Comparison of ENCODE assay signal across 15 cellular contexts in the genomic region with DNA sequence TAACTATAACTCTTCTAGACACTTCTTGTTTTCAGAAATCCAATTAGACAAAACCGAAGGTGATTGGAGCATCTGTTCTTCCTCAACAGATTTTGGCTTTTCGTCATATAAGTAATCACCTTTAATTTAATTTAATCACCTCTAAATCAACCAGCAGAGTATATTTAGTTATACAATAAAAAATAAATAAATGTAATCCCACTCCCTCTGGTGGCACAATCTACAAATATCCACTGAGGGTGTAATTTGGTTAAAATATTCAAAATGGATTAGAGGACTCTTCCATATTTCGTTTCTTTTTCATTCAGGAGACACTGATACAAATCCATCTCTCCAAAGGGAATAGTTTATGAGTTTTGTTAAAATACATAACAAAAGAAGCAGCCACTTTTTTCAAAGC. TPM values are rescaled to one million over a fixed set of nuclear protein-coding genes. Genes with fewer than 3 reads are reported as not detected.
DNase-seq lines count a peak whose midpoint lies in the region; TF ChIP-seq lines count a peak whose summit lies in the region.
"Had no signal": no experiment of that assay in that cellular context is flagged by ENCODE, and none has a peak within 500 bp of the region (broad histone marks: within the 10 kb centered on the region; RNA-seq: fewer than 3 reads in every experiment).

No MANE protein-coding gene starts in this region.

- no peaks in the 10 kb centered on the region for H3K36me3 Mint-ChIP-seq in activated T-cell treated with anti-CD3 and anti-CD28 coated beads, Interleukin-2, amount 50 U/mL, for 24 hours (ENCODE audit: low read depth)
- H3K36me3 Mint-ChIP-seq: activated naive CD4-positive, alpha-beta T cell treated with anti-CD3 and anti-CD28 coated beads, Interleukin-2, amount 50 U/mL, for 72 hours had no signal

- no peak overlapping the region for H3K18ac ChIP-seq in mesenchymal stem cell (ENCODE audit: low read depth in 1 of 2, low read length in 2 of 2)

- H3K4ac ChIP-seq in mesenchymal stem cell (ENCODE audit: low read depth in 1 of 2, low read length in 2 of 2), result no peak overlapping the region

- DNase-seq in DMS79 treated with DMSO at 0.1 percent for 48 hours (lab: John Stamatoyannopoulos, UW) (peak; percentile 45), DMS79 (lab: John Stamatoyannopoulos, UW) (no peak), NAMALWA (ENCODE audit: low spot score) (peak; percentile 0), astrocyte of the cerebellum (ENCODE audit: low read depth) (no peak), mesenchymal stem cell (no peak), GDM1 (lab: John Stamatoyannopoulos, UW) (no peak), nucleus accumbens (lab: John Stamatoyannopoulos, UW) (no peak)
- no peak for DNase-seq in activated T-cell treated with anti-CD3 and anti-CD28 coated beads, Interleukin-2, amount 50 U/mL, for 24 hours
- DNase-seq: colonic mucosa, DMS153, midbrain, posterior cingulate gyrus, transverse colon had no signal

- no peak overlapping the region for H3K4me2 ChIP-seq in mesenchymal stem cell (ENCODE audit: low read length, poor library complexity, severe bottlenecking)

- WGBS in mesenchymal stem cell, result 85% methylated on average over 1 of the region's 3 CpGs

- no peaks in the 10 kb centered on the region for H3K9me3 ChIP-seq in mesenchymal stem cell (ENCODE audit: control insufficient read depth, low read length)
- H3K9me3 ChIP-seq: colonic mucosa, transverse colon had no signal

- no peak overlapping the region for H2AFZ ChIP-seq in mesenchymal stem cell (ENCODE audit: low read depth, low read length)

- peaks cover 0 to 18% of the 10 kb centered on the region in 2 experiments for H3K27me3 ChIP-seq in mesenchymal stem cell (ENCODE audit: control insufficient read depth in 1 of 2, insufficient read depth in 1 of 2, low read length in 2 of 2)
- H3K27me3 ChIP-seq: colonic mucosa, transverse colon had no signal

- H3K23ac ChIP-seq in mesenchymal stem cell (ENCODE audit: low read length in 2 of 2), result no peak overlapping the region

- no peak overlapping the region for H2AK5ac ChIP-seq in mesenchymal stem cell (ENCODE audit: low read length, severe bottlenecking)

- H3K27ac Mint-ChIP-seq in activated T-cell treated with anti-CD3 and anti-CD28 coated beads, Interleukin-2, amount 50 U/mL, for 24 hours, result no peak overlapping the region
- H3K27ac Mint-ChIP-seq: activated naive CD4-positive, alpha-beta T cell treated with anti-CD3 and anti-CD28 coated beads, Interleukin-2, amount 50 U/mL, for 72 hours had no signal

- no peak overlapping the region for H3K4me3 ChIP-seq in astrocyte of the cerebellum (ENCODE audit: low read depth, low read length)
- no peak overlapping the region for H3K4me3 ChIP-seq in mesenchymal stem cell (ENCODE audit: insufficient read depth in 1 of 2, low read depth in 1 of 2, low read length in 2 of 2)
- H3K4me3 ChIP-seq: colonic mucosa, GM12878, transverse colon had no signal

- H2BK5ac ChIP-seq in mesenchymal stem cell (ENCODE audit: low read depth, low read length, poor library complexity, severe bottlenecking), result no peak overlapping the region

- H3K4me1 Mint-ChIP-seq in activated T-cell treated with anti-CD3 and anti-CD28 coated beads, Interleukin-2, amount 50 U/mL, for 24 hours (ENCODE audit: low read depth), result no peaks in the 10 kb centered on the region

- no peak overlapping the region for H4K91ac ChIP-seq in mesenchymal stem cell (ENCODE audit: low read length)

- peak; percentile 13 for TF ChIP-seq CTCF in astrocyte of the cerebellum (IDR thresholded peaks at IDR 0.05; ENCODE audit: low read depth, low read length, missing control alignments)

- peak overlapping the region; percentile 27 for H3K9ac ChIP-seq in mesenchymal stem cell (ENCODE audit: low read length)

- no peak overlapping the region for H4K8ac ChIP-seq in mesenchymal stem cell (ENCODE audit: low read length)

- H3K14ac ChIP-seq in mesenchymal stem cell (ENCODE audit: low read length in 2 of 2), result no peak overlapping the region

- no peaks in the 10 kb centered on the region for H3K79me1 ChIP-seq in mesenchymal stem cell (replicated peaks; ENCODE audit: low read length, poor library complexity, severe bottlenecking)

- H2BK12ac ChIP-seq in mesenchymal stem cell (ENCODE audit: low read length in 2 of 2), result no peak overlapping the region

- H3K36me3 ChIP-seq in mesenchymal stem cell (ENCODE audit: control insufficient read depth in 1 of 2, insufficient read depth in 2 of 2, low read depth in 1 of 2, low read length in 2 of 2), result no peaks in the 10 kb centered on the region
- H3K36me3 ChIP-seq: colonic mucosa, transverse colon had no signal

- no peaks in the 10 kb centered on the region for H3K9me3 Mint-ChIP-seq in activated T-cell treated with anti-CD3 and anti-CD28 coated beads, Interleukin-2, amount 50 U/mL, for 24 hours

- peaks cover 2% of the 10 kb centered on the region for H3K4me1 ChIP-seq in mesenchymal stem cell (ENCODE audit: control insufficient read depth, insufficient read depth, low read depth, low read length)
- H3K4me1 ChIP-seq: colonic mucosa, transverse colon had no signal

- peaks cover 13% of the 10 kb centered on the region for H3K27me3 Mint-ChIP-seq in activated T-cell treated with anti-CD3 and anti-CD28 coated beads, Interleukin-2, amount 50 U/mL, for 24 hours

- no peak overlapping the region for H2BK15ac ChIP-seq in mesenchymal stem cell (ENCODE audit: low read depth, poor library complexity, severe bottlenecking)

- H3K4me3 Mint-ChIP-seq in activated T-cell treated with anti-CD3 and anti-CD28 coated beads, Interleukin-2, amount 50 U/mL, for 24 hours, result no peak overlapping the region

- H2BK120ac ChIP-seq in mesenchymal stem cell (ENCODE audit: low read depth, low read length), result no peak overlapping the region

- in situ Hi-C loops in astrocyte of the cerebellum (cut with HindIII; ENCODE audit: low sequenced_read_pairs), result no loop called here

- H3K27ac ChIP-seq in mesenchymal stem cell (ENCODE audit: low read length, poor library complexity, severe bottlenecking), result no peak overlapping the region
- H3K27ac ChIP-seq: colonic mucosa, transverse colon had no signal

RNA-seq across cellular contexts. Expression of gene SLC35F4, which starts 18.3 kb away (rescaled TPM):
- not detected for polyA plus RNA-seq in mesenchymal stem cell (2013, experiment 1 of 2)
- polyA plus RNA-seq in mesenchymal stem cell (2013, experiment 2 of 2), result not detected

Comparison
In these comparisons a context has a peak if more than half of its experiments do, and no peak if none do; other contexts are left out.
1. DNase-seq: peak in DMS79 treated with DMSO at 0.1 percent for 48 hours (single experiment) and NAMALWA (single experiment); none in DMS79 (single experiment), astrocyte of the cerebellum (single experiment), mesenchymal stem cell (single experiment), GDM1 (single experiment), nucleus accumbens (0 of 56) and activated T-cell treated with anti-CD3 and anti-CD28 coated beads, Interleukin-2, amount 50 U/mL, for 24 hours (single experiment).